Comparison of ENCODE assay signal across 20 cellular contexts in genomic region chr17:10622610-10623485, GRCh38. TPM values are rescaled to one million over a fixed set of nuclear protein-coding genes. Genes with fewer than 3 reads are reported as not detected.
DNase-seq lines count a peak whose midpoint lies in the region; ATAC-seq and TF ChIP-seq lines count a peak whose summit lies in the region.
"Had no signal": no experiment of that assay in that cellular context is flagged by ENCODE, and none has a peak within 500 bp of the region (broad histone marks: within the 10 kb centered on the region; RNA-seq: fewer than 3 reads in every experiment).

No MANE protein-coding gene starts in this region.

- H3K9me3 Mint-ChIP-seq in mesothelial cell of epicardium (no peaks in the 10 kb centered on the region), chondrocyte (ENCODE audit: low read depth) (no peaks in the 10 kb centered on the region)
- H3K9me3 Mint-ChIP-seq in stimulated activated naive B cell treated with anti-CD40 and anti-IgM and Interleukin-4, amounts not matched to agents 10 μg/mL and 1 μg/mL and 100 μg/mL, for 72 hours: no peaks in the 10 kb centered on the region
- no peaks in the 10 kb centered on the region for H3K9me3 Mint-ChIP-seq in effector memory CD8-positive, alpha-beta T cell
- H3K9me3 Mint-ChIP-seq: CD4-positive, alpha-beta T cell; IgD-negative memory B cell; naive thymus-derived CD8-positive, alpha-beta T cell had no signal

- in situ Hi-C loops in SK-MEL-5 (cut with HindIII; ENCODE audit: low pct_unique_long_range_greater_than_20kb, low sequenced_read_pairs) (no loop called here), GM13976 (cut with MboI; ENCODE audit: low sequenced_read_pairs, unreplicated experiment) (loop anchor here (25.0 kb wide), 1 partner anchor 661 kb away; no protein-coding TSS in a partner anchor)

- H3K27me3 Mint-ChIP-seq in mesothelial cell of epicardium (ENCODE audit: low read depth): no peaks in the 10 kb centered on the region
- H3K27me3 Mint-ChIP-seq in stimulated activated naive B cell treated with anti-CD40 and anti-IgM and Interleukin-4, amounts not matched to agents 10 μg/mL and 1 μg/mL and 100 μg/mL, for 72 hours: no peaks in the 10 kb centered on the region
- no peaks in the 10 kb centered on the region for H3K27me3 Mint-ChIP-seq in chondrocyte (ENCODE audit: low read depth)
- H3K27me3 Mint-ChIP-seq in effector memory CD8-positive, alpha-beta T cell: peaks cover 5 to 33% of the 10 kb centered on the region in 2 donors

- H3K27ac Mint-ChIP-seq in mesothelial cell of epicardium: peak overlapping the region; percentile 0
- H3K27ac Mint-ChIP-seq in stimulated activated naive B cell treated with anti-CD40 and anti-IgM and Interleukin-4, amounts not matched to agents 10 μg/mL and 1 μg/mL and 100 μg/mL, for 72 hours: peak overlapping the region; percentile 11
- H3K27ac Mint-ChIP-seq in chondrocyte (ENCODE audit: unreplicated experiment): no peak overlapping the region
- H3K27ac Mint-ChIP-seq in effector memory CD8-positive, alpha-beta T cell: no peak overlapping the region
- H3K27ac Mint-ChIP-seq: activated CD8-positive, alpha-beta T cell treated with anti-CD3 and anti-CD28 coated beads, Interleukin-2, amount 10 ng/mL, durations not matched to agents 7 days and 5 days; CD4-positive, alpha-beta T cell had no signal

- H3K4me1 Mint-ChIP-seq in mesothelial cell of epicardium: peaks cover 2% of the 10 kb centered on the region
- H3K4me1 Mint-ChIP-seq in stimulated activated naive B cell treated with anti-CD40 and anti-IgM and Interleukin-4, amounts not matched to agents 10 μg/mL and 1 μg/mL and 100 μg/mL, for 72 hours: peaks cover 5 to 20% of the 10 kb centered on the region in 2 donors
- H3K4me1 Mint-ChIP-seq in chondrocyte (ENCODE audit: low read depth): peaks cover 4% of the 10 kb centered on the region
- H3K4me1 Mint-ChIP-seq in effector memory CD8-positive, alpha-beta T cell (ENCODE audit: low read depth in 2 of 2): peaks cover 4% of the 10 kb centered on the region in 2 donors

- H3K4me3 Mint-ChIP-seq in mesothelial cell of epicardium: no peak overlapping the region
- H3K4me3 Mint-ChIP-seq in stimulated activated naive B cell treated with anti-CD40 and anti-IgM and Interleukin-4, amounts not matched to agents 10 μg/mL and 1 μg/mL and 100 μg/mL, for 72 hours: no peak overlapping the region
- H3K4me3 Mint-ChIP-seq in chondrocyte (ENCODE audit: unreplicated experiment): no peak overlapping the region
- H3K4me3 Mint-ChIP-seq in effector memory CD8-positive, alpha-beta T cell: no peak overlapping the region
- H3K4me3 Mint-ChIP-seq: activated CD8-positive, alpha-beta T cell treated with anti-CD3 and anti-CD28 coated beads, Interleukin-2, amount 10 ng/mL, durations not matched to agents 7 days and 5 days; CD4-positive, alpha-beta T cell; IgD-negative memory B cell; naive thymus-derived CD8-positive, alpha-beta T cell had no signal

- H3K36me3 Mint-ChIP-seq in mesothelial cell of epicardium (no peaks in the 10 kb centered on the region), chondrocyte (ENCODE audit: low read depth) (no peaks in the 10 kb centered on the region)
- no peaks in the 10 kb centered on the region for H3K36me3 Mint-ChIP-seq in stimulated activated naive B cell treated with anti-CD40 and anti-IgM and Interleukin-4, amounts not matched to agents 10 μg/mL and 1 μg/mL and 100 μg/mL, for 72 hours
- peaks cover 3% of the 10 kb centered on the region for H3K36me3 Mint-ChIP-seq in effector memory CD8-positive, alpha-beta T cell (ENCODE audit: insufficient read depth)
- H3K36me3 Mint-ChIP-seq: IgD-negative memory B cell; naive thymus-derived CD8-positive, alpha-beta T cell had no signal

- TF ChIP-seq CTCF in mesothelial cell of epicardium (IDR thresholded peaks at IDR 0.05; ENCODE audit: unreplicated experiment) (no peak), chondrocyte (IDR thresholded peaks at IDR 0.05) (no peak), GM13976 (IDR thresholded peaks at IDR 0.05; ENCODE audit: borderline replicate concordance, control extremely low read depth, extremely low read depth, insufficient read depth, missing control alignments) (no peak)

- ATAC-seq in GM21786 (IDR thresholded peaks at IDR 0.05; ENCODE audit: unreplicated experiment): peak; percentile 50
- ATAC-seq in stimulated activated naive B cell treated with anti-CD40 and anti-IgM and Interleukin-4, amounts not matched to agents 10 μg/mL and 1 μg/mL and 100 μg/mL, for 72 hours (replicated peaks): no peak
- no peak for ATAC-seq in effector memory CD8-positive, alpha-beta T cell (replicated peaks)
- ATAC-seq: activated CD8-positive, alpha-beta T cell treated with anti-CD3 and anti-CD28 coated beads, Interleukin-2, amount 10 ng/mL, durations not matched to agents 7 days and 5 days; heart left ventricle; left colon; naive thymus-derived CD8-positive, alpha-beta T cell had no signal

- DNase-seq in SK-MEL-5 (ENCODE audit: low read depth, low spot score) (peak; percentile 6), mesothelial cell of epicardium (ENCODE audit: low spot score in 2 of 2, unreplicated experiment in 2 of 2) (no peak), chondrocyte (ENCODE audit: low spot score) (no peak), GM13976 (ENCODE audit: low spot score) (no peak)
- no peak for DNase-seq in stimulated activated naive B cell treated with anti-CD40 and anti-IgM and Interleukin-4, amounts not matched to agents 10 μg/mL and 1 μg/mL and 100 μg/mL, for 72 hours
- DNase-seq in effector memory CD8-positive, alpha-beta T cell: no peak
- DNase-seq: activated CD8-positive, alpha-beta T cell treated with anti-CD3 and anti-CD28 coated beads, Interleukin-2, amount 10 ng/mL, durations not matched to agents 7 days and 5 days; activated T-cell treated with anti-CD3 and anti-CD28 coated beads, Interleukin-2, amount 50 U/mL, for 1 hour; CD4-positive, alpha-beta T cell; cortex of kidney; heart left ventricle; left colon; mesendoderm; MM.1S; naive thymus-derived CD8-positive, alpha-beta T cell; NCI-H1436 treated with DMSO at 0.1 percent for 48 hours; NCI-H526 treated with DMSO at 0.1 percent for 48 hours; stimulated activated CD8-positive, alpha-beta memory T cell treated with anti-CD3 and anti-CD28 coated beads, Interleukin-4, amount 100 ng/mL, for 48 hours had no signal

RNA-seq across cellular contexts. Expression of gene MYH3, which starts 34.3 kb away (rescaled TPM):
- 0.71 and 1.3 TPM in 2 replicates for total RNA-seq in SK-MEL-5 (2014; rRNA removed; shearing (Covaris generic))
- 0.41 and 1.9 TPM in 2 replicates for polyA plus RNA-seq in SK-MEL-5 (2015; cell fraction: cytosol; rRNA removed)
- 13.9 and 19.1 TPM in 2 replicates for polyA plus RNA-seq in SK-MEL-5 (2015; cell fraction: nucleus; rRNA removed)
- total RNA-seq in mesothelial cell of epicardium (3.7 to 4.3 TPM (median 3.7 TPM) in 3 replicates), chondrocyte (3.0 to 3.5 TPM (median 3.2 TPM) in 3 replicates)

Comparison
In these comparisons a context has a peak if more than half of its experiments do, and no peak if none do; other contexts are left out.
1. H3K27ac Mint-ChIP-seq: peak in mesothelial cell of epicardium (single experiment) and stimulated activated naive B cell treated with anti-CD40 and anti-IgM and Interleukin-4, amounts not matched to agents 10 μg/mL and 1 μg/mL and 100 μg/mL, for 72 hours (single experiment); none in chondrocyte (single experiment) and effector memory CD8-positive, alpha-beta T cell (0 of 2).